22 cellular contexts compared by ENCODE assay signal in genomic region chr3:170815930-170816329, GRCh38.
"Had no signal": no experiment of that assay in that cellular context is flagged by ENCODE, and none has a peak within 500 bp of the region (broad histone marks: within the 10 kb centered on the region; RNA-seq: fewer than 3 reads in every experiment).

No MANE protein-coding gene starts in this region.

- H3K9me3 ChIP-seq: mucosa of descending colon, ovary, suprapubic skin, thyroid gland, upper lobe of left lung, uterus had no signal

- H3K9me3 Mint-ChIP-seq: natural killer cell, neural progenitor cell had no signal

- H3K4me2 ChIP-seq: hepatocyte, neural progenitor cell, smooth muscle cell had no signal

- H3K9ac ChIP-seq: neural progenitor cell had no signal

- H3K27me3 ChIP-seq: dorsolateral prefrontal cortex, hepatocyte, ovary, suprapubic skin, thyroid gland, upper lobe of left lung, uterus had no signal

- H2AFZ ChIP-seq: hepatocyte, neural progenitor cell had no signal

- H3K36me3 ChIP-seq: neural progenitor cell, ovary, suprapubic skin, thyroid gland, upper lobe of left lung, uterus had no signal

- H3K27ac ChIP-seq: dorsolateral prefrontal cortex, hepatocyte, neural progenitor cell, ovary, suprapubic skin, thyroid gland, upper lobe of left lung, uterus had no signal

- FAIRE-seq: kidney had no signal

- H3K4me3 ChIP-seq: dorsolateral prefrontal cortex, hepatocyte, mucosa of descending colon, neural progenitor cell, ovary, smooth muscle cell, suprapubic skin, thyroid gland, upper lobe of left lung, uterus had no signal

- H3K79me2 ChIP-seq: hepatocyte had no signal

- H3K27ac Mint-ChIP-seq: natural killer cell, neural progenitor cell, progenitor cell of endocrine pancreas had no signal

- DNase-seq: cortex of kidney; dorsolateral prefrontal cortex; effector CD8-positive, alpha-beta T cell; foreskin melanocyte; head of caudate nucleus; kidney; left ventricle myocardium superior; natural killer cell; nucleus accumbens; ovary; right cardiac atrium; stimulated activated CD4-positive, alpha-beta T cell treated with anti-CD3 and anti-CD28 coated beads, Interleukin-2, amount 100 ng/mL, for 48 hours; stimulated activated naive CD8-positive, alpha-beta T cell treated with anti-CD3 and anti-CD28 coated beads, Interleukin-15, Interleukin-2, amounts not matched to agents 100 U/mL and 50 U/mL, for 24 hours; uterus had no signal

- H3K4me3 Mint-ChIP-seq: natural killer cell, neural progenitor cell had no signal

- ATAC-seq: natural killer cell; stimulated activated naive CD8-positive, alpha-beta T cell treated with anti-CD3 and anti-CD28 coated beads, Interleukin-15, Interleukin-2, amounts not matched to agents 100 U/mL and 50 U/mL, for 24 hours had no signal

- H3K36me3 Mint-ChIP-seq: natural killer cell, neural progenitor cell had no signal
